ENCODE assay signal across 24 cellular contexts in the genomic region with DNA sequence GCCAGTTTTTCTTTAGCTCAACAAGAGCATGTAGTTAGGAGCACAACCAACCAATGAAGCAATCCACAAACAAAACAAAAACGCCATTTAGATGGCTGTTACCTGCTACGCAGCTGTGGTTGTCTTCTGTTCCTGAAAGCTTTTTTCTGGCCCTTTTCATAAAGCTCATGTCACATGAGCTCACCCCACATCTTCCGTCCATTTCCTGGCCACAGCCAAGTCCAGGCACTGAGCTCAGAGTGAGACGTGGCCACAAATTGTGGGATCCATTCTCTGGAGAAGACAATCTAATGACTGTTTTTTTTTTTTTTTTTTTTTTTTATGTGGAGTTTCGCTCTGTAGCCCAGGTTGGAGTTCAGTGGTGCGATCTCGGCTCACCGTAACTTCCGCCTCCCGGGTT.
A peak's percentile ranks its signal among the peaks of the same experiment; 100 is the strongest.
DNase-seq lines count a peak whose midpoint lies in the region; FAIRE-seq and TF ChIP-seq lines count a peak whose summit lies in the region.
"Had no signal": no experiment of that assay in that cellular context is flagged by ENCODE, and none has a peak within 500 bp of the region (broad histone marks: within the 10 kb centered on the region; RNA-seq: fewer than 3 reads in every experiment).

No MANE protein-coding gene starts in this region.

- H2BK15ac ChIP-seq in H1 (ENCODE audit: low read length) = no peak overlapping the region

- no peaks in the 10 kb centered on the region for H4K20me1 ChIP-seq in H1 (replicated peaks in 1 of 2; ENCODE audit: control insufficient read depth in 1 of 2, insufficient read depth in 2 of 2, low read length in 2 of 2)

- H3K27ac ChIP-seq in H1 (ENCODE audit: low read depth, low read length) = no peak overlapping the region
- no peak overlapping the region for H3K27ac ChIP-seq in brain microvascular endothelial cell
- H3K27ac ChIP-seq: HL-60 had no signal

- no peaks in the 10 kb centered on the region for H3K36me3 ChIP-seq in H1 (ENCODE audit: control insufficient read depth in 2 of 4, insufficient read depth in 4 of 4, low read length in 3 of 4)
- no peaks in the 10 kb centered on the region for H3K36me3 ChIP-seq in brain microvascular endothelial cell (replicated peaks)
- H3K36me3 ChIP-seq: BE2C had no signal

- H3K27me3 Mint-ChIP-seq in activated CD4-positive, alpha-beta T cell treated with anti-CD3 and anti-CD28 coated beads, Interleukin-2, amount 10 ng/mL, durations not matched to agents 7 days and 5 days = no peaks in the 10 kb centered on the region
- H3K27me3 Mint-ChIP-seq in nephron (ENCODE audit: low read depth) = peaks cover 11% of the 10 kb centered on the region

- no peak for FAIRE-seq in H1 (lab: Jason Lieb, UNC)
- FAIRE-seq: HTR-8/SVneo had no signal

- no peaks in the 10 kb centered on the region for H3K36me3 Mint-ChIP-seq in activated CD4-positive, alpha-beta T cell treated with anti-CD3 and anti-CD28 coated beads, Interleukin-2, amount 10 ng/mL, durations not matched to agents 7 days and 5 days (ENCODE audit: low read depth)
- H3K36me3 Mint-ChIP-seq in nephron (ENCODE audit: low read depth) = peaks cover under 1% of the 10 kb centered on the region
- H3K36me3 Mint-ChIP-seq: IgD-negative memory B cell had no signal

- no peak overlapping the region for H3K4me3 Mint-ChIP-seq in activated CD4-positive, alpha-beta T cell treated with anti-CD3 and anti-CD28 coated beads, Interleukin-2, amount 10 ng/mL, durations not matched to agents 7 days and 5 days
- H3K4me3 Mint-ChIP-seq in nephron = no peak overlapping the region
- H3K4me3 Mint-ChIP-seq: CD4-positive, alpha-beta T cell; IgD-negative memory B cell had no signal

- H3K27me3 ChIP-seq in H1 (replicated peaks in 1 of 4; ENCODE audit: control insufficient read depth in 3 of 4, extremely low read depth in 1 of 4, insufficient read depth in 3 of 4, low read length in 3 of 4) (no peaks in the 10 kb centered on the region), brain microvascular endothelial cell (replicated peaks) (no peaks in the 10 kb centered on the region)
- H3K27me3 ChIP-seq: BE2C had no signal

- H3K4me2 ChIP-seq in H1 (ENCODE audit: insufficient read depth in 1 of 2, low read depth in 2 of 2, low read length in 2 of 2) = no peak overlapping the region

- TF ChIP-seq POLR2A in H1 (IDR thresholded peaks at IDR 0.05; ENCODE audit: control extremely low read depth in 1 of 2, low read depth in 2 of 2, low read length in 2 of 2) = no peak

- no peaks in the 10 kb centered on the region for H3K9me3 Mint-ChIP-seq in activated CD4-positive, alpha-beta T cell treated with anti-CD3 and anti-CD28 coated beads, Interleukin-2, amount 10 ng/mL, durations not matched to agents 7 days and 5 days
- peaks cover 11% of the 10 kb centered on the region for H3K9me3 Mint-ChIP-seq in nephron
- H3K9me3 Mint-ChIP-seq: CD4-positive, alpha-beta T cell; IgD-negative memory B cell had no signal

- in situ Hi-C loops in brain microvascular endothelial cell (cut with HindIII; ENCODE audit: low pct_ligation_motif_present, low sequenced_read_pairs) = no loop called here

- TF ChIP-seq CTCF in H1 (IDR thresholded peaks at IDR 0.05; ENCODE audit: control extremely low read depth in 1 of 3, insufficient read depth in 1 of 3, low read depth in 1 of 3, low read length in 3 of 3) (no peak), nephron (IDR thresholded peaks at IDR 0.05; ENCODE audit: unreplicated experiment in 3 of 3) (no peak), brain microvascular endothelial cell (IDR thresholded peaks at IDR 0.05; ENCODE audit: low read depth, low read length, missing control alignments) (no peak)

- H3K4me1 ChIP-seq in H1 (replicated peaks in 1 of 4; ENCODE audit: control insufficient read depth in 3 of 4, insufficient read depth in 4 of 4, low read length in 3 of 4) = peaks cover 0 to 3% (median 0%) of the 10 kb centered on the region in 4 experiments; a peak in 2 of 7 replicates
- H3K4me1 ChIP-seq: BE2C had no signal

- no peak overlapping the region for H2BK5ac ChIP-seq in H1 (ENCODE audit: low read depth, low read length)

- WGBS in H1 (ENCODE audit: extremely low coverage in 1 of 2, insufficient coverage in 1 of 2, insufficient read length in 1 of 2, insufficient replicate concordance in 2 of 2, low coverage in 1 of 2, low lambda C conversion rate in 2 of 2, missing lambda C conversion rate in 1 of 2), 2 experiments = 85% methylated on average over 6 of the region's 10 CpGs; no CpG with 5 or more reads in 1 of the 2 experiments

- H3K4me3 ChIP-seq in H1 (ENCODE audit: extremely low read depth in 1 of 4, insufficient read depth in 2 of 4, low read depth in 3 of 4, low read length in 4 of 4) = no peak overlapping the region
- H3K4me3 ChIP-seq in brain microvascular endothelial cell (ENCODE audit: low read depth, low read length) = no peak overlapping the region

- no peaks in the 10 kb centered on the region for H3K79me1 ChIP-seq in H1 (ENCODE audit: low read depth, low read length)

- H2AFZ ChIP-seq in H1 (ENCODE audit: low read length) = peak overlapping the region; percentile 67; the same call in 1 of the 2 replicates

- no peak overlapping the region for H3K18ac ChIP-seq in H1 (ENCODE audit: extremely low read depth, low read length)

- H3K4me1 Mint-ChIP-seq in activated CD4-positive, alpha-beta T cell treated with anti-CD3 and anti-CD28 coated beads, Interleukin-2, amount 10 ng/mL, durations not matched to agents 7 days and 5 days = no peaks in the 10 kb centered on the region
- H3K4me1 Mint-ChIP-seq in nephron = peaks cover 45% of the 10 kb centered on the region
- H3K4me1 Mint-ChIP-seq: IgD-negative memory B cell had no signal

- no peak overlapping the region for H3K56ac ChIP-seq in H1 (replicated peaks; ENCODE audit: insufficient read length, low read depth, low read length)

- CTCF ChIA-PET in activated CD4-positive, alpha-beta T cell treated with anti-CD3 and anti-CD28 coated beads, Interleukin-2, amount 10 ng/mL, durations not matched to agents 7 days and 5 days (lab: Charles Lee) = interaction anchor here (0.7 kb wide), 1 partner anchor 954 kb away, joined by 3 read pairs; no protein-coding TSS in a partner anchor
- CTCF ChIA-PET in H1 (lab: Charles Lee; ENCODE audit: partially characterized antibody) = interaction anchor here (0.6 to 0.9 kb wide), 3 partner anchors 30 to 94 kb away, joined by 3 read pairs; no protein-coding TSS in a partner anchor

- no peak overlapping the region for H4K91ac ChIP-seq in H1 (replicated peaks; ENCODE audit: insufficient read length, low read length)

- no peak for DNase-seq in activated CD4-positive, alpha-beta T cell treated with anti-CD3 and anti-CD28 coated beads, Interleukin-2, amount 10 ng/mL, durations not matched to agents 7 days and 5 days
- no peak for DNase-seq in activated CD4-positive, alpha-beta T cell treated with anti-CD3 and anti-CD28 coated beads, Interleukin-2, amount 50 U/mL, for 4 hours
- DNase-seq in H1 (ENCODE audit: low read depth in 1 of 2, low spot score in 2 of 2) (no peak), activated gamma-delta T cell treated with Interleukin-2 at 50 U/mL for 16 hours (no peak), brain microvascular endothelial cell (no peak), NCI-H1930 (lab: John Stamatoyannopoulos, UW) (no peak), SKM-1 treated with dmso at 0.1 percent for 144 hours (lab: John Stamatoyannopoulos, UW; ENCODE audit: unreplicated experiment) (no peak)
- DNase-seq: 8988T; BE2C; Calu3; CD4-positive, alpha-beta T cell; DMS53; H7; Kasumi-1; NCI-H187 treated with DMSO at 0.1 percent for 48 hours; NCI-H2171; NCI-H446; NCI-H69; NK-92 treated with Interleukin-12 subunit alpha and Interleukin-12 subunit beta, amount 100 ng/mL, for 24 hours; RPMI8226 had no signal

- no peak overlapping the region for H2AK5ac ChIP-seq in H1 (ENCODE audit: low read depth, low read length)

- H3K14ac ChIP-seq in H1 (ENCODE audit: insufficient read length) = no peak overlapping the region

- H4K8ac ChIP-seq in H1 (ENCODE audit: extremely low read depth, insufficient read depth, low read length) = no peak overlapping the region

- peaks cover 4% of the 10 kb centered on the region; the same call in 1 of the 2 replicates for H3K23me2 ChIP-seq in H1 (ENCODE audit: low read depth, low read length)

- no peak overlapping the region for H2BK12ac ChIP-seq in H1 (ENCODE audit: low read depth, low read length)

- no peak overlapping the region for H3K4ac ChIP-seq in H1 (replicated peaks; ENCODE audit: insufficient read length, low read depth, low read length)

- no peak overlapping the region for H3K9ac ChIP-seq in H1 (replicated peaks in 1 of 4; ENCODE audit: extremely low read depth in 1 of 4, low read depth in 3 of 4, low read length in 3 of 4)

- H3K9me3 ChIP-seq in H1 (ENCODE audit: insufficient read depth in 2 of 2, low read depth in 1 of 2, low read length in 1 of 2) = no peaks in the 10 kb centered on the region
- H3K9me3 ChIP-seq: BE2C had no signal

- H3K27ac Mint-ChIP-seq in activated CD4-positive, alpha-beta T cell treated with anti-CD3 and anti-CD28 coated beads, Interleukin-2, amount 10 ng/mL, durations not matched to agents 7 days and 5 days = peak overlapping the region; percentile 50
- H3K27ac Mint-ChIP-seq in nephron = peak overlapping the region; percentile 93 to 98 (median 95)
- H3K27ac Mint-ChIP-seq: CD4-positive, alpha-beta T cell; IgD-negative memory B cell had no signal

- no peaks in the 10 kb centered on the region for H3K79me2 ChIP-seq in H1 (ENCODE audit: control insufficient read depth in 1 of 2, insufficient read depth in 2 of 2, low read length in 2 of 2)

- no peak overlapping the region for H4K5ac ChIP-seq in H1 (ENCODE audit: insufficient read length, low read depth, low read length)

- no peak for TF ChIP-seq EP300 in H1 (IDR thresholded peaks at IDR 0.05; ENCODE audit: borderline replicate concordance in 1 of 2, low read depth in 2 of 2, low read length in 2 of 2)

- H3K23ac ChIP-seq in H1 (ENCODE audit: insufficient read length) = no peak overlapping the region

- no peak for TF ChIP-seq RAD21 in H1 (IDR thresholded peaks at IDR 0.05 in 1 of 2, conservative IDR thresholded peaks at IDR 0.05 in 1 of 2; ENCODE audit: low read depth in 2 of 2, low read length in 2 of 2)

- POLR2A ChIA-PET in activated CD4-positive, alpha-beta T cell treated with anti-CD3 and anti-CD28 coated beads, Interleukin-2, amount 10 ng/mL, durations not matched to agents 7 days and 5 days (lab: Charles Lee) = no interaction called here
- POLR2A ChIA-PET in H1 (lab: Charles Lee; ENCODE audit: partially characterized antibody) = no interaction called here

- no peak overlapping the region for H2BK120ac ChIP-seq in H1 (replicated peaks; ENCODE audit: low read depth, low read length)

- H2BK20ac ChIP-seq in H1 (ENCODE audit: low read length) = no peak overlapping the region

TF ChIP-seq in H1, 55 proteins besides CTCF, POLR2A, EP300 and RAD21 (continues in another document):
- no peak for TF ChIP-seq FOSL1 (IDR thresholded peaks at IDR 0.05; ENCODE audit: insufficient read depth, low read depth, low read length)
- no peak for TF ChIP-seq NRF1 (IDR thresholded peaks at IDR 0.05; ENCODE audit: low read depth, low read length)
- no peak for TF ChIP-seq CREB1 (IDR thresholded peaks at IDR 0.05)
- no peak for TF ChIP-seq JUND (IDR thresholded peaks at IDR 0.05; ENCODE audit: low read length)
- no peak for TF ChIP-seq SIRT6 (IDR thresholded peaks at IDR 0.05; ENCODE audit: low read length)
- TF ChIP-seq TAF1 (IDR thresholded peaks at IDR 0.05; ENCODE audit: low read depth, low read length) = no peak
- no peak for TF ChIP-seq CEBPB (IDR thresholded peaks at IDR 0.05; ENCODE audit: low read depth, low read length)
